In the genomic region with DNA sequence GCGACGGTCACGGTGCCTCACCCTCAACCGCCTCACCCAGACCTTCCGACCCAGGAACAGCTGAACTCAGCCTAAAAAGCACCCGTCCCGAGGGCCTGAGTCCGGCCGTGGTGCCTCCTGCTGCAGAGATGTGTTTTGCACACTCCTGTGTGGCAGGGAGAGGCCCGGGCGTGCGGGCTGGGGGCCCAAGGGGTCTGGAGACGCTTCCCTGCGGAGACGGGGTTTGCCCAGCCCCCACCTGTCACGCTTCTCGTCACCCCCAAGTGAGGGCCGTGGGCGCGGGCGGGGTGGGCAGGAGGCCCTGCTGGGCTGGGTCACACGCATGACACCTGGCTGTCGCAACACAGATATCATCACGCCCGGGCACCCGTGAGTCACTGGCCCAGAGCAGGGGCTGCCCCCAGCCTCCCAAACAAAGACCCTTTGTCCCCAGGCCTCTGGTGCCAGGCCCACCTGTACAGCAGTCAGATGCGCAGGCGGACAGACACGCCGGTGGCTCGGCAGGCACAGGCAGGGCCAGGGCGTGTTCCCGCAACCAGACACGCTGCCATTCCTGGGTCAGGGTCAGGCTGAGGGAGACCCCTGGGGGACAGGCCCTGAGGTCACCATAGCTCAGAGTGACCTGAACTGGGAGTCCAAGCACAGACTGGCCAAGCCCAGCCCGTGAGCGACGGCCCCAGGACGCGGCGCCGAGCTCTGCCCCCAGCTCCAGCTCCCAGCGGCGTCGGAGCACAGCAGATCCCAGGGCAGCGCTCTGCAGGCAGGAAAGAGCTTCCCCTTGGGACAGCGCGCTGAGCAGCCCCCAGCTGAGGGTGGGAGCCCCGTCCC, we compare ENCODE assay signal across 12 cellular contexts. TPM values are rescaled to one million over a fixed set of nuclear protein-coding genes. Genes with fewer than 3 reads are reported as not detected.
DNase-seq lines count a peak whose midpoint lies in the region; ATAC-seq, FAIRE-seq and TF ChIP-seq lines count a peak whose summit lies in the region.
"Had no signal": no experiment of that assay in that cellular context is flagged by ENCODE, and none has a peak within 500 bp of the region (broad histone marks: within the 10 kb centered on the region; RNA-seq: fewer than 3 reads in every experiment).

No MANE protein-coding gene starts in this region.

- H3K4me2 ChIP-seq in K562 (ENCODE audit: insufficient read depth, low read length) = no peak overlapping the region

- no peak for FAIRE-seq in K562 (lab: Jason Lieb, UNC)

- in situ Hi-C loops in K562 (cut with MboI) = no loop called here

- no peak for TF ChIP-seq CTCF in K562 (IDR thresholded peaks at IDR 0.05 in 2 of 3, conservative IDR thresholded peaks at IDR 0.05 in 1 of 3; ENCODE audit: insufficient read depth in 2 of 3, low read depth in 1 of 3, low read length in 3 of 3)
- TF ChIP-seq CTCF in GM10266 (IDR thresholded peaks at IDR 0.05; ENCODE audit: control insufficient read depth, insufficient read depth, low read depth, missing control alignments) = no peak
- TF ChIP-seq CTCF in left lung (IDR thresholded peaks at IDR 0.05) = no peak

- BruUV-seq in K562 (replicated peaks; lab: Mats Ljungman, UMichigan) = no TSS peak

- DNase-seq in DMS53 (lab: John Stamatoyannopoulos, UW) = peak; percentile 52
- DNase-seq in DMS53 treated with DMSO at 0.1 percent for 48 hours (lab: John Stamatoyannopoulos, UW; ENCODE audit: unreplicated experiment) = no peak
- no peak for DNase-seq in K562 (ENCODE audit: extremely low read depth in 1 of 4, low spot score in 3 of 4)
- DNase-seq in retina = peak; percentile 63
- DNase-seq in GM10266 (ENCODE audit: extremely low spot score) = no peak
- no peak for DNase-seq in left lung
- DNase-seq: activated naive CD4-positive, alpha-beta T cell treated with Interleukin-2 at 50 U/mL for 16 hours; GOT3; head of caudate nucleus; Karpas-422 had no signal

- H3K79me2 ChIP-seq in K562 (ENCODE audit: control insufficient read depth, insufficient read depth, low read length) = peaks cover 20% of the 10 kb centered on the region

- no peaks in the 10 kb centered on the region for H4K20me1 ChIP-seq in K562 (replicated peaks; ENCODE audit: control insufficient read depth, insufficient read depth, low read length)

- H3K27ac ChIP-seq in K562 (ENCODE audit: extremely low read depth, low read depth, low read length) (no peak overlapping the region), left lung (no peak overlapping the region)
- H3K27ac ChIP-seq: coronary artery had no signal

- WGBS in K562 (ENCODE audit: insufficient coverage, low coverage, missing lambda C conversion rate) = 77% methylated on average over 44 of the region's 48 CpGs

- CTCF ChIA-PET in K562 (lab: Yijun Ruan, JAX; ENCODE audit: low intra/inter-chr PET ratio) = interaction anchor here (1.1 kb wide), 1 partner anchor 118 kb away, joined by 3 read pairs; no protein-coding TSS in a partner anchor

- no peak overlapping the region for H2AFZ ChIP-seq in K562 (ENCODE audit: low read depth, low read length)

- intact Hi-C loops in K562 (cut with micrococcal nuclease) = no loop called here
- intact Hi-C loops in left lung (cut with DNase I) = no loop called here

- H3K9ac ChIP-seq in K562 (ENCODE audit: insufficient read depth in 1 of 2, low read depth in 2 of 2, low read length in 2 of 2) = no peak overlapping the region

- H3K4me3 ChIP-seq in K562 (no peak overlapping the region), left lung (no peak overlapping the region)
- H3K4me3 ChIP-seq: coronary artery had no signal

- H3K9me1 ChIP-seq in K562 (ENCODE audit: control insufficient read depth, insufficient read depth, low read length) = no peaks in the 10 kb centered on the region

- H3K4me1 ChIP-seq in K562 (replicated peaks in 1 of 2; ENCODE audit: control insufficient read depth in 2 of 2, insufficient read depth in 2 of 2, low read length in 2 of 2) (peaks cover 0 to 94% of the 10 kb centered on the region in 2 experiments; a peak in 3 of 5 replicates), left lung (peaks cover 1 to 11% of the 10 kb centered on the region in 2 donors)

- peaks cover 12% of the 10 kb centered on the region; the same call in 1 of the 3 replicates for H3K36me3 ChIP-seq in K562 (ENCODE audit: control insufficient read depth, insufficient read depth, low read length)
- peaks cover 0 to 5% of the 10 kb centered on the region in 2 donors for H3K36me3 ChIP-seq in left lung

- POLR2A ChIA-PET in K562 (lab: Yijun Ruan, JAX) = interaction anchor here (0.8 to 1.1 kb wide), 4 partner anchors 8 to 157 kb away, joined by 3 to 5 read pairs (median 4); no protein-coding TSS in a partner anchor

- TF ChIP-seq RAD21 in K562 (CRISPR knock-in tag; conservative IDR thresholded peaks at IDR 0.05 in 1 of 2, IDR thresholded peaks at IDR 0.05 in 1 of 2) = no peak

- H3K9me3 ChIP-seq in K562 (replicated peaks; ENCODE audit: control insufficient read depth, insufficient read depth, low read depth, low read length) = peaks cover 5% of the 10 kb centered on the region; the same call in 1 of the 2 replicates
- no peaks in the 10 kb centered on the region for H3K9me3 ChIP-seq in left lung

- ATAC-seq in K562 (no peak; the same call in 2 of the 3 replicates), left lung (no peak)

- no peak for TF ChIP-seq EP300 in K562 (IDR thresholded peaks at IDR 0.05; ENCODE audit: low read length)

- H3K27me3 ChIP-seq in K562 (ENCODE audit: control insufficient read depth in 2 of 2, insufficient read depth in 2 of 2, low read length in 2 of 2) (no peaks in the 10 kb centered on the region), left lung (peaks cover 28 to 60% of the 10 kb centered on the region in 2 donors)

- no peak for TF ChIP-seq POLR2A in K562 (conservative IDR thresholded peaks at IDR 0.05)

RNA-seq across cellular contexts. Expression of gene B3GALT6, which starts 6.1 kb away (rescaled TPM):
- 17.5 and 35.5 TPM in 2 replicates for total RNA-seq in K562 (2011; cell fraction: chromatin; rRNA removed; ENCODE audit: low replicate concordance)
- 36.8 and 43.7 TPM in 2 replicates for total RNA-seq in K562 (2011; cell fraction: nucleolus; rRNA removed)
- 21.1 and 24.3 TPM in 2 replicates for total RNA-seq in K562 (2011; cell fraction: nucleoplasm; rRNA removed)
- total RNA-seq in K562 (2014; rRNA removed) (29.8 and 33.0 TPM in 2 replicates), K562 (2014; rRNA removed; fragmentation: Illumina TruSeq; extraction: Trizol) (6.8 and 9.0 TPM in 2 replicates), K562 (2015; rRNA removed; fragmentation: Illumina TruSeq; extraction: Trizol) (12.8 and 13.9 TPM in 2 replicates), K562 (2021) (27.9 and 28.1 TPM in 2 replicates), left lung (10 to 100 TPM; 12.6 to 25.2 TPM)
- polyA plus RNA-seq in K562 (2011; rRNA removed) (5.6 and 7.8 TPM in 2 replicates), K562 (2014; fragmentation: Illumina TruSeq; extraction: Trizol) (8.4 and 9.9 TPM in 2 replicates), K562 (2014; fragmentation: Nextera tagmentation; extraction: Ambion mirVana) (1 to 10 TPM in 1 of 2 experiments, under 1 TPM in 1; 0.68 to 1.0 TPM), K562 (2014; rRNA removed) (15.8 and 17.2 TPM in 2 replicates)
- 10.2 and 34.2 TPM in 2 replicates for polyA plus RNA-seq in K562 (2011; cell fraction: cytosol; rRNA removed)
- polyA plus RNA-seq in K562 (2011; cell fraction: nucleus; rRNA removed) = 7.7 and 12.7 TPM in 2 replicates
- 13.9 and 16.7 TPM in 2 replicates for polyA plus RNA-seq in K562 (2012)
- 6.9 and 10.1 TPM in 2 replicates for polyA minus RNA-seq in K562 (2011; rRNA and poly(A)+ RNA removed)
- 9.6 and 12.9 TPM in 2 replicates for polyA minus RNA-seq in K562 (2011; cell fraction: cytosol; rRNA and poly(A)+ RNA removed)
- 23.0 and 24.2 TPM in 2 replicates for polyA minus RNA-seq in K562 (2011; cell fraction: nucleus; rRNA and poly(A)+ RNA removed)

RNA-seq across cellular contexts. Expression of gene SDF4, which starts 6.3 kb away (rescaled TPM):
- 114 and 239 TPM in 2 replicates for total RNA-seq in K562 (2011; cell fraction: chromatin; rRNA removed; ENCODE audit: low replicate concordance)
- 360 and 385 TPM in 2 replicates for total RNA-seq in K562 (2011; cell fraction: nucleolus; rRNA removed)
- 146 and 213 TPM in 2 replicates for total RNA-seq in K562 (2011; cell fraction: nucleoplasm; rRNA removed)
- total RNA-seq in K562 (2014; rRNA removed) (82.6 and 118 TPM in 2 replicates), K562 (2014; rRNA removed; fragmentation: Illumina TruSeq; extraction: Trizol) (18.1 and 30.3 TPM in 2 replicates), K562 (2015; rRNA removed; fragmentation: Illumina TruSeq; extraction: Trizol) (62.2 and 65.2 TPM in 2 replicates), K562 (2021) (152 and 160 TPM in 2 replicates), left lung (100 to 1,000 TPM; 152 to 166 TPM)
- polyA plus RNA-seq in K562 (2011; rRNA removed) (43.8 and 77.2 TPM in 2 replicates), K562 (2014; fragmentation: Illumina TruSeq; extraction: Trizol) (66.0 and 88.1 TPM in 2 replicates), K562 (2014; fragmentation: Nextera tagmentation; extraction: Ambion mirVana) (1 to 10 TPM in 1 of 2 experiments, under 1 TPM in 1; 0.35 to 4.9 TPM), K562 (2014; rRNA removed) (93.4 and 101 TPM in 2 replicates)
- 44.3 and 73.9 TPM in 2 replicates for polyA plus RNA-seq in K562 (2011; cell fraction: cytosol; rRNA removed)
- polyA plus RNA-seq in K562 (2011; cell fraction: nucleus; rRNA removed) = 122 and 161 TPM in 2 replicates
- polyA plus RNA-seq in K562 (2012) = 112 and 208 TPM in 2 replicates
- polyA minus RNA-seq in K562 (2011; rRNA and poly(A)+ RNA removed) = 59.1 and 63.4 TPM in 2 replicates
- 37.0 and 61.3 TPM in 2 replicates for polyA minus RNA-seq in K562 (2011; cell fraction: cytosol; rRNA and poly(A)+ RNA removed)
- 48.9 and 83.4 TPM in 2 replicates for polyA minus RNA-seq in K562 (2011; cell fraction: nucleus; rRNA and poly(A)+ RNA removed)

RNA-seq across cellular contexts. Expression of gene C1QTNF12, which starts 8.4 kb away (rescaled TPM):
- total RNA-seq in K562 (2011; cell fraction: chromatin; rRNA removed; ENCODE audit: low replicate concordance) = 2.5 and 12.6 TPM in 2 replicates
- 9.5 and 10.8 TPM in 2 replicates for total RNA-seq in K562 (2011; cell fraction: nucleolus; rRNA removed)
- total RNA-seq in K562 (2011; cell fraction: nucleoplasm; rRNA removed) = 4.3 and 7.0 TPM in 2 replicates
- total RNA-seq in K562 (2014; rRNA removed) = 1.3 and 1.6 TPM in 2 replicates
- total RNA-seq in K562 (2014; rRNA removed; fragmentation: Illumina TruSeq; extraction: Trizol) = not detected in 2 replicates
- 0.58 and 0.75 TPM in 2 replicates for total RNA-seq in K562 (2015; rRNA removed; fragmentation: Illumina TruSeq; extraction: Trizol)
- total RNA-seq in K562 (2021) = 2.2 and 3.7 TPM in 2 replicates
- 0.43 and 1.1 TPM in 2 replicates for polyA plus RNA-seq in K562 (2011; rRNA removed)
- 0.50 and 1.2 TPM in 2 replicates for polyA plus RNA-seq in K562 (2011; cell fraction: cytosol; rRNA removed)
- 18.7 and 21.7 TPM in 2 replicates for polyA plus RNA-seq in K562 (2011; cell fraction: nucleus; rRNA removed)
- 1.6 and 4.8 TPM in 2 replicates for polyA plus RNA-seq in K562 (2012)
- 1.1 TPM in 1 of 2 replicates, not detected in the other for polyA plus RNA-seq in K562 (2014; fragmentation: Illumina TruSeq; extraction: Trizol)
- polyA plus RNA-seq in K562 (2014; fragmentation: Nextera tagmentation; extraction: Ambion mirVana) = under 1 TPM in 1 of 2 experiments, not detected in 1; 0.11 TPM
- 1.3 and 4.3 TPM in 2 replicates for polyA plus RNA-seq in K562 (2014; rRNA removed)
- not detected in 2 replicates for polyA minus RNA-seq in K562 (2011; rRNA and poly(A)+ RNA removed)
- not detected in 2 replicates for polyA minus RNA-seq in K562 (2011; cell fraction: cytosol; rRNA and poly(A)+ RNA removed)
- polyA minus RNA-seq in K562 (2011; cell fraction: nucleus; rRNA and poly(A)+ RNA removed) = 1.1 and 1.8 TPM in 2 replicates
- total RNA-seq in left lung = 1 to 10 TPM; 1.2 to 2.2 TPM
- total RNA-seq: A172 had no signal

RNA-seq across cellular contexts. Expression of gene TNFRSF4, which starts 24.1 kb away (rescaled TPM):
- total RNA-seq in K562 (2011; cell fraction: chromatin; rRNA removed; ENCODE audit: low replicate concordance) = 0.44 TPM in 1 of 2 replicates, not detected in the other
- total RNA-seq in K562 (2011; cell fraction: nucleolus; rRNA removed) = 0.66 and 1.7 TPM in 2 replicates
- not detected in 2 replicates for total RNA-seq in K562 (2011; cell fraction: nucleoplasm; rRNA removed)
- total RNA-seq in K562 (2014; rRNA removed) (0.23 TPM in 1 of 2 replicates, not detected in the other), K562 (2014; rRNA removed; fragmentation: Illumina TruSeq; extraction: Trizol) (not detected in 2 replicates), K562 (2015; rRNA removed; fragmentation: Illumina TruSeq; extraction: Trizol) (0.07 TPM in 1 of 2 replicates, not detected in the other), K562 (2021) (0.44 and 0.47 TPM in 2 replicates), left lung (1 to 10 TPM; 2.8 to 3.5 TPM)
- polyA plus RNA-seq in K562 (2011; rRNA removed) (0.08 TPM in 1 of 2 replicates, not detected in the other), K562 (2014; fragmentation: Illumina TruSeq; extraction: Trizol) (not detected in 2 replicates), K562 (2014; fragmentation: Nextera tagmentation; extraction: Ambion mirVana) (not detected), K562 (2014; rRNA removed) (0.16 TPM in 1 of 2 replicates, not detected in the other)
- polyA plus RNA-seq in K562 (2011; cell fraction: cytosol; rRNA removed) = 0.19 and 0.39 TPM in 2 replicates
- polyA plus RNA-seq in K562 (2011; cell fraction: nucleus; rRNA removed) = 0.74 and 1.3 TPM in 2 replicates
- polyA plus RNA-seq in K562 (2012) = 0.65 TPM in 1 of 2 replicates, not detected in the other
- not detected in 2 replicates for polyA minus RNA-seq in K562 (2011; rRNA and poly(A)+ RNA removed)
- polyA minus RNA-seq in K562 (2011; cell fraction: cytosol; rRNA and poly(A)+ RNA removed) = not detected in 2 replicates
- polyA minus RNA-seq in K562 (2011; cell fraction: nucleus; rRNA and poly(A)+ RNA removed) = 0.22 and 0.27 TPM in 2 replicates
- total RNA-seq: A172 had no signal

RNA-seq across cellular contexts. Expression of gene TNFRSF18, which starts 31.7 kb away (rescaled TPM):
- not detected in 2 replicates for total RNA-seq in K562 (2011; cell fraction: chromatin; rRNA removed; ENCODE audit: low replicate concordance)
- total RNA-seq in K562 (2011; cell fraction: nucleolus; rRNA removed) = 0.50 TPM in 1 of 2 replicates, not detected in the other
- total RNA-seq in K562 (2011; cell fraction: nucleoplasm; rRNA removed) = not detected in 2 replicates
- total RNA-seq in K562 (2014; rRNA removed) (not detected in 2 replicates), K562 (2014; rRNA removed; fragmentation: Illumina TruSeq; extraction: Trizol) (not detected in 2 replicates), K562 (2015; rRNA removed; fragmentation: Illumina TruSeq; extraction: Trizol) (not detected in 2 replicates), K562 (2021) (0.27 TPM in 1 of 2 replicates, not detected in the other), left lung (1 to 10 TPM; 1.1 to 1.3 TPM)
- polyA plus RNA-seq in K562 (2011; rRNA removed) (not detected in 2 replicates), K562 (2014; fragmentation: Illumina TruSeq; extraction: Trizol) (not detected in 2 replicates), K562 (2014; fragmentation: Nextera tagmentation; extraction: Ambion mirVana) (not detected), K562 (2014; rRNA removed) (0.24 TPM in 1 of 2 replicates, not detected in the other)
- polyA plus RNA-seq in K562 (2011; cell fraction: cytosol; rRNA removed) = not detected in 2 replicates
- 0.25 and 0.26 TPM in 2 replicates for polyA plus RNA-seq in K562 (2011; cell fraction: nucleus; rRNA removed)
- 0.19 TPM in 1 of 2 replicates, not detected in the other for polyA plus RNA-seq in K562 (2012)
- not detected in 2 replicates for polyA minus RNA-seq in K562 (2011; rRNA and poly(A)+ RNA removed)
- not detected in 2 replicates for polyA minus RNA-seq in K562 (2011; cell fraction: cytosol; rRNA and poly(A)+ RNA removed)
- not detected in 2 replicates for polyA minus RNA-seq in K562 (2011; cell fraction: nucleus; rRNA and poly(A)+ RNA removed)
- total RNA-seq: A172 had no signal

Comparison
In these comparisons a context has a peak if more than half of its experiments do, and no peak if none do; other contexts are left out.
1. DNase-seq: peak in DMS53 (single experiment) and retina (single experiment); none in DMS53 treated with DMSO at 0.1 percent for 48 hours (single experiment), K562 (0 of 4), GM10266 (single experiment) and left lung (0 of 2).